19 cellular contexts compared by ENCODE assay signal in the genomic region with DNA sequence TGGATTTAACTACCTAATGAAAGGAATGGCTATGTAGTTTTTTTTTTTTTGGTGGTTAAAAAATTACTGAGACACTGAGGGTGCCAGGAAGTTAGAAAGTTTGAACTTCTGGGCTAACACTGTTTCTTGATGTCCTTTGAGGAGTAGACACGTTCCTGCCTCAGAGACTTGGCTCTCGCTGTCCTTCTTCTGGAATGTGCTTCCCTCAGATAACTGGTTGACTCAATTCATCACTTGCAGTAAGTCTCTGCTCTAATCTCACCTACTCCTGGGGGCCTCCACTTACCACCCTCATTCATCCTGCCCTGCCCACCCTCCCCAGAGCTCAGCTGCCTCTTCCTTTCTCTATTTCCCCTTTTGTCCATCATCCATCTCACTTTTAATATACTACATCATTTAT.
"Had no signal": no experiment of that assay in that cellular context is flagged by ENCODE, and none has a peak within 500 bp of the region (broad histone marks: within the 10 kb centered on the region; RNA-seq: fewer than 3 reads in every experiment).

No MANE protein-coding gene starts in this region.

- H3K4me3 ChIP-seq: colonic mucosa, esophagus squamous epithelium, gastroesophageal sphincter, heart left ventricle, hepatocyte, left lung, lower lobe of right lung had no signal

- H3K27me3 ChIP-seq: colonic mucosa, esophagus squamous epithelium, foreskin keratinocyte, gastroesophageal sphincter, heart left ventricle, hepatocyte, left lung had no signal

- H3K4me2 ChIP-seq: hepatocyte had no signal

- H3K79me2 ChIP-seq: hepatocyte had no signal

- DNase-seq: colonic mucosa; cortex of kidney; effector CD8-positive, alpha-beta T cell; effector memory CD8-positive, alpha-beta T cell; endodermal cell; erythroblast; esophagus squamous epithelium; foreskin keratinocyte; heart left ventricle; left cardiac atrium; left lung; left ventricle myocardium superior; lower lobe of right lung; mesenchymal stem cell; naive thymus-derived CD4-positive, alpha-beta T cell had no signal

- ATAC-seq: effector memory CD8-positive, alpha-beta T cell; esophagus mucosa; foreskin keratinocyte; gastroesophageal sphincter; heart left ventricle; left cardiac atrium; left lung; left ventricle myocardium superior; lower lobe of right lung; naive thymus-derived CD4-positive, alpha-beta T cell had no signal

- H3K36me3 ChIP-seq: colonic mucosa, esophagus squamous epithelium, gastroesophageal sphincter, heart left ventricle, left lung, lower lobe of right lung had no signal

- H3K4me1 ChIP-seq: colonic mucosa, esophagus squamous epithelium, foreskin keratinocyte, gastroesophageal sphincter, heart left ventricle, left lung, lower lobe of right lung had no signal

- H3K27ac ChIP-seq: colonic mucosa, epithelial cell of prostate, esophagus squamous epithelium, foreskin keratinocyte, gastroesophageal sphincter, heart left ventricle, hepatocyte, left lung, lower lobe of right lung had no signal
